ENCODE assay signal across 8 cellular contexts in the genomic region with DNA sequence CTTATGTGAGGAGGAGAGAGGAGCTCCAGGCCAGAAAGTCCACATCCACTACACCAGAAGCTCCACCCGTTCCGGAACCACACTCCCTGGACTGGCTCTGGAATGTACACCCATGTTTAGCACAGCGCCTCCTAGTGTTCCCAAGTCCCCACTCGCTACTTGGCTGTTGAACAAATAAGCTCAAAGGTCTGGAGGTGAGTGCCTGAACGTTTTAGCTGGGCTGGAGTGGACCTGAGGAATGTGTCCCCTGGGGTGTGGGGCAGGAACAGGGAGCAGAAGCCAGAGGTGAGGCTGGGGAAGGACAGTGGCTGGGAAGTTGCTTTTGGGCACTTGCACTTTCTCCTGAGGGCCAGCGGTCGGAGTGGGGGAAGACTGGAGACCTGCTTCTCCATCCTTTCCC.
DNase-seq lines count a peak whose midpoint lies in the region; ATAC-seq, FAIRE-seq and TF ChIP-seq lines count a peak whose summit lies in the region.

No MANE protein-coding gene starts in this region.

- peaks cover 0 to 9% of the 10 kb centered on the region in 2 donors for H3K4me1 ChIP-seq in left lung

- H3K27ac ChIP-seq in angular gyrus (ENCODE audit: low read depth, low read length) (peak overlapping the region; percentile 100), left lung (no peak overlapping the region)

- no peaks in the 10 kb centered on the region for H3K27me3 ChIP-seq in left lung

- no peaks in the 10 kb centered on the region for H3K9me3 ChIP-seq in left lung

- ATAC-seq in left lung (peak; percentile 75), HG03095 (IDR thresholded peaks at IDR 0.05; ENCODE audit: unreplicated experiment) (no peak), HG02884 (IDR thresholded peaks at IDR 0.05; ENCODE audit: unreplicated experiment) (no peak)

- H3K4me3 ChIP-seq in left lung: no peak overlapping the region

- TF ChIP-seq CTCF in D721Med (IDR thresholded peaks at IDR 0.05; ENCODE audit: insufficient read depth, missing control alignments): peak; percentile 26
- no peak for TF ChIP-seq CTCF in left lung (IDR thresholded peaks at IDR 0.05)

- FAIRE-seq in D721Med (lab: Jason Lieb, UNC): no peak

- DNase-seq in D721Med (ENCODE audit: insufficient read length, low spot score): no peak
- DNase-seq in HK-2 (ENCODE audit: unreplicated experiment): peak; percentile 7
- no peak for DNase-seq in left lung
- no peak for DNase-seq in NCI-H187 treated with DMSO at 0.1 percent for 48 hours (lab: John Stamatoyannopoulos, UW)
- DNase-seq in cortex of kidney (lab: John Stamatoyannopoulos, UW): no peak

- intact Hi-C loops in left lung (cut with DNase I): loop anchor here in 1 of 2 donors (5.0 kb wide), 2 partner anchors 148 to 378 kb away; no protein-coding TSS in a partner anchor

- no peaks in the 10 kb centered on the region for H3K36me3 ChIP-seq in left lung
